1 cellular context compared by ENCODE assay signal in the genomic region with DNA sequence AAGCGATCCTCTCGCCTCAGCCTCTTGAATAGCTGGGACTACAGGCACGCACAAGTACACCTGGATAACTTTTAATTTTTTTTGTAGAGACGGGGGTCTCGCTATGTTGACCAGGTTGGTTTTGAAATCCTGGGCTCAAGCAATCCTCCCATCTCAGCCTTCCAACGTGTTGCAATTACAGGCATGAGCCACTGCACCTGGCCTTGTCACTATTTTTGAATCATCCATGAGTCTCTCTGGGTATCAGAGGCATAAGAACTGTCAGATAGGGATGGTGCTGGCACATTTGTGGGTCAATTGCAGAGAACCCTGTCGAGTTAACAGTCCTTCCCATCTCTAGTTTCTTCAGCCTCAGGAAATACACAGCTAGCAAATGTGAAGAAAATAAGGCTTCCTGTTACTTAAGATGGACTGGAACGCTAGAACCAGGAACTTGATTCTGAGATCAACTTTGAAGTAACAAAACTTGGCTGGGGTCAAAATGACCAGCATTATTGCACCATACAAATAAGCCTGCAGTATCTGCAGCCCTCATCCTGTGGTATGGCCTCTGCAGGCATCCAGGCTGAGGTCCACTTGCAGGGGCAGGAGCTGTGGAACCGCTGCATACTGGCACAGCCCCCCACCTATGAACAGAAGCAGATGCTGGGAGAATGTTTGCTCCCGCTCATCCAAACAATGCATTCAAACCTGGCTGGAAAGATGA.
TF ChIP-seq lines count a peak whose summit lies in the region.

No MANE protein-coding gene starts in this region.

TF ChIP-seq in SK-N-SH treated with all-trans-retinoic acid at 6 μM for 48 hours, 23 proteins besides CTCF, POLR2A, EP300 and RAD21 (continued from another document):
- no peak for TF ChIP-seq POU6F1 (CRISPR knock-in tag; IDR thresholded peaks at IDR 0.05; ENCODE audit: borderline replicate concordance, low read depth)
- no peak for TF ChIP-seq OSR1 (CRISPR knock-in tag; IDR thresholded peaks at IDR 0.05)
- TF ChIP-seq, protein P1, sequence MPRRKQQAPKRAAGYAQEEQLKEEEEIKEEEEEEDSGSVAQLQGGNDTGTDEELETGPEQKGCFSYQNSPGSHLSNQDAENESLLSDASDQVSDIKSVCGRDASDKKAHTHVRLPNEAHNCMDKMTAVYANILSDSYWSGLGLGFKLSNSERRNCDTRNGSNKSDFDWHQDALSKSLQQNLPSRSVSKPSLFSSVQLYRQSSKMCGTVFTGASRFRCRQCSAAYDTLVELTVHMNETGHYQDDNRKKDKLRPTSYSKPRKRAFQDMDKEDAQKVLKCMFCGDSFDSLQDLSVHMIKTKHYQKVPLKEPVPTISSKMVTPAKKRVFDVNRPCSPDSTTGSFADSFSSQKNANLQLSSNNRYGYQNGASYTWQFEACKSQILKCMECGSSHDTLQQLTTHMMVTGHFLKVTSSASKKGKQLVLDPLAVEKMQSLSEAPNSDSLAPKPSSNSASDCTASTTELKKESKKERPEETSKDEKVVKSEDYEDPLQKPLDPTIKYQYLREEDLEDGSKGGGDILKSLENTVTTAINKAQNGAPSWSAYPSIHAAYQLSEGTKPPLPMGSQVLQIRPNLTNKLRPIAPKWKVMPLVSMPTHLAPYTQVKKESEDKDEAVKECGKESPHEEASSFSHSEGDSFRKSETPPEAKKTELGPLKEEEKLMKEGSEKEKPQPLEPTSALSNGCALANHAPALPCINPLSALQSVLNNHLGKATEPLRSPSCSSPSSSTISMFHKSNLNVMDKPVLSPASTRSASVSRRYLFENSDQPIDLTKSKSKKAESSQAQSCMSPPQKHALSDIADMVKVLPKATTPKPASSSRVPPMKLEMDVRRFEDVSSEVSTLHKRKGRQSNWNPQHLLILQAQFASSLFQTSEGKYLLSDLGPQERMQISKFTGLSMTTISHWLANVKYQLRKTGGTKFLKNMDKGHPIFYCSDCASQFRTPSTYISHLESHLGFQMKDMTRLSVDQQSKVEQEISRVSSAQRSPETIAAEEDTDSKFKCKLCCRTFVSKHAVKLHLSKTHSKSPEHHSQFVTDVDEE (CRISPR knock-in tag; IDR thresholded peaks at IDR 0.05), result no peak
- TF ChIP-seq CSDC2 (CRISPR knock-in tag; IDR thresholded peaks at IDR 0.05), result no peak
- no peak for TF ChIP-seq SNAI2 (CRISPR knock-in tag; IDR thresholded peaks at IDR 0.05)
- TF ChIP-seq ZNF565 (CRISPR knock-in tag; conservative IDR thresholded peaks at IDR 0.05; ENCODE audit: low read depth), result no peak
- TF ChIP-seq, protein P2, sequence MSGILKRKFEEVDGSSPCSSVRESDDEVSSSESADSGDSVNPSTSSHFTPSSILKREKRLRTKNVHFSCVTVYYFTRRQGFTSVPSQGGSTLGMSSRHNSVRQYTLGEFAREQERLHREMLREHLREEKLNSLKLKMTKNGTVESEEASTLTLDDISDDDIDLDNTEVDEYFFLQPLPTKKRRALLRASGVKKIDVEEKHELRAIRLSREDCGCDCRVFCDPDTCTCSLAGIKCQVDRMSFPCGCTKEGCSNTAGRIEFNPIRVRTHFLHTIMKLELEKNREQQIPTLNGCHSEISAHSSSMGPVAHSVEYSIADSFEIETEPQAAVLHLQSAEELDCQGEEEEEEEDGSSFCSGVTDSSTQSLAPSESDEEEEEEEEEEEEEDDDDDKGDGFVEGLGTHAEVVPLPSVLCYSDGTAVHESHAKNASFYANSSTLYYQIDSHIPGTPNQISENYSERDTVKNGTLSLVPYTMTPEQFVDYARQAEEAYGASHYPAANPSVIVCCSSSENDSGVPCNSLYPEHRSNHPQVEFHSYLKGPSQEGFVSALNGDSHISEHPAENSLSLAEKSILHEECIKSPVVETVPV (CRISPR knock-in tag; IDR thresholded peaks at IDR 0.05), result no peak
- no peak for TF ChIP-seq BACH2 (CRISPR knock-in tag; IDR thresholded peaks at IDR 0.05; ENCODE audit: borderline replicate concordance)
- TF ChIP-seq RARB (CRISPR knock-in tag; IDR thresholded peaks at IDR 0.05), result no peak
- no peak for TF ChIP-seq ZNF8 (CRISPR knock-in tag; IDR thresholded peaks at IDR 0.05)
